In genomic region chr3:52892625-52893311, GRCh38 we compare ENCODE assay signal across 8 cellular contexts. TPM values are rescaled to one million over a fixed set of nuclear protein-coding genes. Genes with fewer than 3 reads are reported as not detected.
DNase-seq lines count a peak whose midpoint lies in the region; ATAC-seq and TF ChIP-seq lines count a peak whose summit lies in the region.

No MANE protein-coding gene starts in this region.

- H2BK20ac ChIP-seq in H9 (ENCODE audit: low read depth, low read length, poor library complexity, severe bottlenecking) = no peak overlapping the region

- TF ChIP-seq CTCF in H9 (conservative IDR thresholded peaks at IDR 0.05) (peak; percentile 31; the same call in 2 of the 3 replicates), esophagus squamous epithelium (IDR thresholded peaks at IDR 0.05) (peak in 1 of 6 experiments; percentile 3)

- TF ChIP-seq POLR2A in esophagus squamous epithelium (IDR thresholded peaks at IDR 0.05) = no peak

- H3K79me2 ChIP-seq in H9 (ENCODE audit: insufficient read depth, low read length) = peaks cover 3% of the 10 kb centered on the region; the same call in 1 of the 2 replicates

- H3K27me3 ChIP-seq in H9 (ENCODE audit: insufficient read depth, low read length) (no peaks in the 10 kb centered on the region), esophagus squamous epithelium (no peaks in the 10 kb centered on the region)

- H4K20me1 ChIP-seq in H9 (ENCODE audit: control insufficient read depth, insufficient read depth, insufficient read length) = no peaks in the 10 kb centered on the region

- H3K4ac ChIP-seq in H9 (ENCODE audit: low read depth, low read length) = no peak overlapping the region

- H3K4me3 ChIP-seq in esophagus squamous epithelium = peak overlapping the region in 2 of 4 donors; percentile 12 to 15

- H3T11ph ChIP-seq in H9 (ENCODE audit: low read length) = no peak overlapping the region

- H3K4me1 ChIP-seq in H9 (ENCODE audit: insufficient read depth, low read length) (no peaks in the 10 kb centered on the region; the same call in 1 of the 2 replicates), esophagus squamous epithelium (peaks cover 14 to 71% (median 27%) of the 10 kb centered on the region in 3 donors)

- H3K4me3 Mint-ChIP-seq in H9 = no peak overlapping the region
- peak overlapping the region; percentile 58 for H3K4me3 Mint-ChIP-seq in stimulated activated naive CD8-positive, alpha-beta T cell treated with anti-CD3 and anti-CD28 coated beads, Interleukin-15, Interleukin-2, amounts not matched to agents 100 ng/mL and 50 ng/mL, for 24 hours

- no peak overlapping the region for H4K8ac ChIP-seq in H9 (replicated peaks; ENCODE audit: insufficient read length, low read depth, low read length)

- no peak overlapping the region for H4K91ac ChIP-seq in H9 (ENCODE audit: insufficient read length, low read depth, low read length)

- DNase-seq in H9 (no peak), esophagus squamous epithelium (lab: John Stamatoyannopoulos, UW) (no peak), NK-92 (lab: John Stamatoyannopoulos, UW; ENCODE audit: unreplicated experiment) (no peak)

- no CpG with 5 or more reads among the region's 8 CpGs for WGBS in H9 (ENCODE audit: extremely low coverage, insufficient read length, low lambda C conversion rate)
- 63 to 77% methylated on average over 8 of the region's 8 CpGs for WGBS in esophagus squamous epithelium, 2 donors

- no peak overlapping the region for H2BK15ac ChIP-seq in H9 (ENCODE audit: low read depth, low read length)

- no peak overlapping the region for H3K27ac ChIP-seq in H9 (ENCODE audit: insufficient read length, low read depth, low read length)
- peak overlapping the region in 3 of 4 donors; percentile 66 to 86 (median 66) for H3K27ac ChIP-seq in esophagus squamous epithelium

- no peak overlapping the region for H3K56ac ChIP-seq in H9 (ENCODE audit: insufficient read length, low read depth, low read length)

- peaks cover 0 to 11% (median 11%) of the 10 kb centered on the region in 3 experiments; a peak in 5 of 7 replicates for H3K36me3 Mint-ChIP-seq in H9 (ENCODE audit: insufficient read depth in 1 of 3, low read depth in 3 of 3)
- peaks cover 22% of the 10 kb centered on the region for H3K36me3 Mint-ChIP-seq in stimulated activated naive CD8-positive, alpha-beta T cell treated with anti-CD3 and anti-CD28 coated beads, Interleukin-15, Interleukin-2, amounts not matched to agents 100 ng/mL and 50 ng/mL, for 24 hours (ENCODE audit: low read depth)

- intact Hi-C loops in esophagus squamous epithelium (cut with DNase I) = no loop called here

- H3K79me1 ChIP-seq in H9 (ENCODE audit: insufficient read depth, low read depth, low read length, poor library complexity, severe bottlenecking) = peaks cover 15% of the 10 kb centered on the region

- no peak overlapping the region for H2BK5ac ChIP-seq in H9 (ENCODE audit: insufficient read length, low read length)

- H2AK5ac ChIP-seq in H9 (ENCODE audit: insufficient read length, low read length) = no peak overlapping the region

- no peaks in the 10 kb centered on the region for H3K36me3 ChIP-seq in esophagus squamous epithelium

- H4K5ac ChIP-seq in H9 (ENCODE audit: insufficient read length, low read depth, low read length) = no peak overlapping the region

- H3K27ac Mint-ChIP-seq in H9 = no peak overlapping the region
- peak overlapping the region; percentile 85 for H3K27ac Mint-ChIP-seq in stimulated activated naive CD8-positive, alpha-beta T cell treated with anti-CD3 and anti-CD28 coated beads, Interleukin-15, Interleukin-2, amounts not matched to agents 100 ng/mL and 50 ng/mL, for 24 hours

- no peak overlapping the region for H2BK12ac ChIP-seq in H9 (ENCODE audit: insufficient read length, low read depth, low read length)

- H3K23me2 ChIP-seq in H9 (ENCODE audit: insufficient read length, low read depth, low read length, poor library complexity, severe bottlenecking) = peaks cover 7% of the 10 kb centered on the region

- H3K14ac ChIP-seq in H9 (ENCODE audit: insufficient read depth, low read length) = no peak overlapping the region

- peaks cover 10 to 15% of the 10 kb centered on the region in 2 experiments for H3K4me1 Mint-ChIP-seq in H9
- H3K4me1 Mint-ChIP-seq in stimulated activated naive CD8-positive, alpha-beta T cell treated with anti-CD3 and anti-CD28 coated beads, Interleukin-15, Interleukin-2, amounts not matched to agents 100 ng/mL and 50 ng/mL, for 24 hours (ENCODE audit: low read depth) = peaks cover 75% of the 10 kb centered on the region

- no peak overlapping the region for H3K23ac ChIP-seq in H9 (ENCODE audit: insufficient read length, low read depth, low read length)

- no peak overlapping the region for H2AFZ ChIP-seq in H9 (ENCODE audit: low read length)

- H2BK120ac ChIP-seq in H9 (ENCODE audit: low read depth, low read length, poor library complexity, severe bottlenecking) = no peak overlapping the region

- no peaks in the 10 kb centered on the region; the same call in 1 of the 2 replicates for H3K27me3 Mint-ChIP-seq in H9 (ENCODE audit: low read depth)
- no peaks in the 10 kb centered on the region for H3K27me3 Mint-ChIP-seq in stimulated activated naive CD8-positive, alpha-beta T cell treated with anti-CD3 and anti-CD28 coated beads, Interleukin-15, Interleukin-2, amounts not matched to agents 100 ng/mL and 50 ng/mL, for 24 hours

- no peak overlapping the region for H3K9ac ChIP-seq in H9 (ENCODE audit: extremely low read depth, insufficient read length, low read length)

- H3K9me3 ChIP-seq in H9 (ENCODE audit: control insufficient read depth, low read depth, low read length) = no peaks in the 10 kb centered on the region
- H3K9me3 ChIP-seq in esophagus squamous epithelium = no peaks in the 10 kb centered on the region

- H3K4me2 ChIP-seq in H9 (ENCODE audit: insufficient read depth, insufficient read length, low read length) = no peak overlapping the region

- H3K18ac ChIP-seq in H9 (ENCODE audit: insufficient read length, low read depth, low read length) = no peak overlapping the region

- H3K9me3 Mint-ChIP-seq in H9 = no peaks in the 10 kb centered on the region
- H3K9me3 Mint-ChIP-seq in stimulated activated naive CD8-positive, alpha-beta T cell treated with anti-CD3 and anti-CD28 coated beads, Interleukin-15, Interleukin-2, amounts not matched to agents 100 ng/mL and 50 ng/mL, for 24 hours = no peaks in the 10 kb centered on the region

- peak; percentile 24 to 27 for ATAC-seq in activated CD4-positive, CD25-positive, alpha-beta regulatory T cell treated with anti-CD3 and anti-CD28 coated beads, Interleukin-2, amount 50 U/mL, for 24 hours
- ATAC-seq in HG03432 (IDR thresholded peaks at IDR 0.05; ENCODE audit: unreplicated experiment) = no peak
- no peak for ATAC-seq in GM18498 (IDR thresholded peaks at IDR 0.05; ENCODE audit: unreplicated experiment)
- no peak for ATAC-seq in GM18873 (IDR thresholded peaks at IDR 0.05; ENCODE audit: low FRiP score, unreplicated experiment)

RNA-seq across cellular contexts. Expression of gene STIMATE, which starts 4.6 kb away (rescaled TPM):
- total RNA-seq in H9 (2021) (23.8 and 25.6 TPM in 2 replicates), esophagus squamous epithelium (10 to 100 TPM in 3 of 4 donors, 1 to 10 TPM in 1; 7.0 to 14.7 (median 12.4) TPM)

RNA-seq across cellular contexts. Expression of gene MUSTN1, which starts 57.9 kb away (rescaled TPM):
- total RNA-seq in H9 (2021) = 0.55 and 0.72 TPM in 2 replicates
- 10 to 100 TPM in 1 of 4 donors, 1 to 10 TPM in 2, not detected in 1; 4.2 to 15.7 (median 5.7) TPM for total RNA-seq in esophagus squamous epithelium

Comparison
In these comparisons a context has a peak if more than half of its experiments do, and no peak if none do; other contexts are left out.
1. ATAC-seq: peak in activated CD4-positive, CD25-positive, alpha-beta regulatory T cell treated with anti-CD3 and anti-CD28 coated beads, Interleukin-2, amount 50 U/mL, for 24 hours (2 of 2); none in HG03432 (single experiment), GM18498 (single experiment) and GM18873 (single experiment).